25 cellular contexts compared by ENCODE assay signal in the genomic region with DNA sequence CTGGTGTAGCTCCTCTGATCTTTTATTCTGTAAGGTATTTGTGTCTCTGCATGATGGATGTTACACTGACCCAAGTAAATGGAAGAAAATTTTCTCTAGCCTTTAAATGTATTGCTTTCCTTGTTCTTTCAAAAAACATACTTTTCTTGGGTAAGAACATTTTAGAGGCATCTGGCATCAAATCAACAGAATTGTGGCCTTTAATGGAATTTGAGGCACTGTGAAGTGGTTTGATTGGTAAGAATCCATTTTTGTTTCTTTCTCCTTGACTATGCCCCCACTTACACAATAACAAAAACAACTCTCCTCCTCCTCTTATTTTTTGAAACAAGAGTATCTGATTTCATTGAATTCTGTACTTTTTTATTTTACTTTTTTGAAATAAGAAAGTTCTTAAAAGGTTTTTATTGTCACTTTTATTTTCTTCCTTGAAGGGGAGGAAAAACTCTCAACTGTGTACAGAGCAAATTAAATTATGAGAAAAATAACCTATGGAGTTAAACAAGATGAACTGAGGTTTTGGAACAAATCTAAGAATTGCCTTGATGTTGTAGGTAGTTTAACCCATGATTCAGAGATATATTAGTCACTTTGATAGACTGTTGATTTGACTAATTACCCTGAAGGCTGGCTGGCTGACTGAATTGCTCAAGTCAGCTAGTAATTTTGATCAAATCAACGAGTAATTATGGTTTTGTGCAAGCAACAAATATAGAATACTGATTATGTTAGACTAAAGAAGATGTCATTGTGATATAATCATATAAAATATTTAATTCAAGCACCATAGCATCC.
A peak's percentile ranks its signal among the peaks of the same experiment; 100 is the strongest.
DNase-seq lines count a peak whose midpoint lies in the region; ATAC-seq, FAIRE-seq and TF ChIP-seq lines count a peak whose summit lies in the region.
"Had no signal": no experiment of that assay in that cellular context is flagged by ENCODE, and none has a peak within 500 bp of the region (broad histone marks: within the 10 kb centered on the region; RNA-seq: fewer than 3 reads in every experiment).

No MANE protein-coding gene starts in this region.

- FAIRE-seq in colon (lab: Jason Lieb, UNC): peak; percentile 31
- FAIRE-seq: pancreas had no signal

- DNase-seq in HPDE6-E6E7 (ENCODE audit: extremely low spot score) (peak; percentile 28), renal cortical epithelial cell (ENCODE audit: low read depth) (peak; percentile 60)
- no peak for DNase-seq in activated effector memory CD4-positive, alpha-beta T cell treated with anti-CD3 and anti-CD28 coated beads, Interleukin-2, amount 50 U/mL, for 16 hours
- DNase-seq: activated CD4-positive, alpha-beta T cell treated with anti-CD3 and anti-CD28 coated beads, Interleukin-2, amount 10 ng/mL, durations not matched to agents 24 days and 14 days; activated T-cell treated with anti-CD3 and anti-CD28 coated beads, Interleukin-2, amount 50 U/mL, for 1 hour; DMS79 treated with DMSO at 0.1 percent for 48 hours; dorsolateral prefrontal cortex; KBM-7; NCI-H1417 treated with DMSO at 0.1 percent for 48 hours; NCI-H2029 treated with DMSO at 0.1 percent for 48 hours; NCI-H226; NCI-H526 treated with DMSO at 0.1 percent for 48 hours; pancreas; SJCRH30; spleen; stimulated activated CD4-positive, alpha-beta T cell treated with anti-CD3 and anti-CD28 coated beads, Interleukin-2, amount 100 ng/mL, for 24 hours; stimulated activated naive CD8-positive, alpha-beta T cell treated with anti-CD3 and anti-CD28 coated beads, Interleukin-15, Interleukin-2, amounts not matched to agents 100 U/mL and 50 U/mL, for 24 hours; T1000; upper lobe of right lung had no signal

- ATAC-seq in SK-N-SH treated with all-trans-retinoic acid at 6 μM for 48 hours (no peak), HG02678 (IDR thresholded peaks at IDR 0.05; ENCODE audit: unreplicated experiment) (no peak), GM18519 (IDR thresholded peaks at IDR 0.05; ENCODE audit: low FRiP score, unreplicated experiment) (no peak)
- ATAC-seq: GM23338; Panc1; pancreas; stimulated activated naive CD8-positive, alpha-beta T cell treated with anti-CD3 and anti-CD28 coated beads, Interleukin-15, Interleukin-2, amounts not matched to agents 100 U/mL and 50 U/mL, for 24 hours; upper lobe of right lung had no signal

TF ChIP-seq in SK-N-SH treated with all-trans-retinoic acid at 6 μM for 48 hours, 23 proteins besides CTCF, POLR2A, EP300 and RAD21:
- TF ChIP-seq ZFP3 (CRISPR knock-in tag; IDR thresholded peaks at IDR 0.05) (no peak), ZC3H10 (CRISPR knock-in tag; IDR thresholded peaks at IDR 0.05) (no peak), ESRRG (CRISPR knock-in tag; IDR thresholded peaks at IDR 0.05) (no peak), ISL1 (CRISPR knock-in tag; IDR thresholded peaks at IDR 0.05) (0 out of 2 replicates have a peak, but pooled peaks have one; percentile 15), PPARA (CRISPR knock-in tag; IDR thresholded peaks at IDR 0.05; ENCODE audit: borderline replicate concordance) (no peak)
- TF ChIP-seq, protein P1, sequence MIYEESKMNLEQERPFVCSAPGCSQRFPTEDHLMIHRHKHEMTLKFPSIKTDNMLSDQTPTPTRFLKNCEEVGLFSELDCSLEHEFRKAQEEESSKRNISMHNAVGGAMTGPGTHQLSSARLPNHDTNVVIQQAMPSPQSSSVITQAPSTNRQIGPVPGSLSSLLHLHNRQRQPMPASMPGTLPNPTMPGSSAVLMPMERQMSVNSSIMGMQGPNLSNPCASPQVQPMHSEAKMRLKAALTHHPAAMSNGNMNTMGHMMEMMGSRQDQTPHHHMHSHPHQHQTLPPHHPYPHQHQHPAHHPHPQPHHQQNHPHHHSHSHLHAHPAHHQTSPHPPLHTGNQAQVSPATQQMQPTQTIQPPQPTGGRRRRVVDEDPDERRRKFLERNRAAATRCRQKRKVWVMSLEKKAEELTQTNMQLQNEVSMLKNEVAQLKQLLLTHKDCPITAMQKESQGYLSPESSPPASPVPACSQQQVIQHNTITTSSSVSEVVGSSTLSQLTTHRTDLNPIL (CRISPR knock-in tag; IDR thresholded peaks at IDR 0.05; ENCODE audit: low read depth): no peak
